21 cellular contexts compared by ENCODE assay signal in genomic region chr4:2428496-2429213, GRCh38. TPM values are rescaled to one million over a fixed set of nuclear protein-coding genes. Genes with fewer than 3 reads are reported as not detected.
A peak's percentile ranks its signal among the peaks of the same experiment; 100 is the strongest.
DNase-seq lines count a peak whose midpoint lies in the region; ATAC-seq, FAIRE-seq and TF ChIP-seq lines count a peak whose summit lies in the region.
"Had no signal": no experiment of that assay in that cellular context is flagged by ENCODE, and none has a peak within 500 bp of the region (broad histone marks: within the 10 kb centered on the region; RNA-seq: fewer than 3 reads in every experiment).

No MANE protein-coding gene starts in this region.

- H3K23me2 ChIP-seq in H1 (ENCODE audit: low read depth, low read length), result no peaks in the 10 kb centered on the region

- no peak overlapping the region for H3K23ac ChIP-seq in H1 (ENCODE audit: insufficient read length)

- H3K4me1 Mint-ChIP-seq in CD4-positive, CD25-positive, alpha-beta regulatory T cell, result peaks cover 0 to 2% (median under 1%) of the 10 kb centered on the region in 4 donors
- H3K4me1 Mint-ChIP-seq in nephron progenitor cell, result peaks cover 13% of the 10 kb centered on the region
- no peaks in the 10 kb centered on the region for H3K4me1 Mint-ChIP-seq in activated naive CD8-positive, alpha-beta T cell treated with anti-CD3 and anti-CD28 coated beads for 36 hours
- H3K4me1 Mint-ChIP-seq: CD8-positive, alpha-beta memory T cell had no signal

- FAIRE-seq in H1 (lab: Jason Lieb, UNC), result no peak
- FAIRE-seq: K562 had no signal

- DNase-seq in CD4-positive, CD25-positive, alpha-beta regulatory T cell, result no peak
- DNase-seq in H1 (ENCODE audit: low read depth in 1 of 2, low spot score in 2 of 2) (no peak), nephron progenitor cell (no peak), transverse colon (no peak), SKM-1 (lab: John Stamatoyannopoulos, UW; ENCODE audit: unreplicated experiment) (no peak)
- DNase-seq in activated naive CD8-positive, alpha-beta T cell treated with anti-CD3 and anti-CD28 coated beads for 36 hours, result no peak
- DNase-seq: ACHN; CD8-positive, alpha-beta memory T cell; DMS79 treated with DMSO at 0.1 percent for 48 hours; HCEC 1CT; MV-4-11; NCI-H1417; NCI-H187 treated with DMSO at 0.1 percent for 48 hours; NCI-H526 treated with DMSO at 0.1 percent for 48 hours; NK-92 treated with Interleukin-12 subunit alpha and Interleukin-12 subunit beta, amount 100 ng/mL, for 24 hours; OCI-M1 had no signal

- H2BK15ac ChIP-seq in H1 (ENCODE audit: low read length), result no peak overlapping the region

- no peak overlapping the region for H2BK5ac ChIP-seq in H1 (ENCODE audit: low read depth, low read length)

- H3K9me3 Mint-ChIP-seq in CD4-positive, CD25-positive, alpha-beta regulatory T cell, result no peaks in the 10 kb centered on the region
- H3K9me3 Mint-ChIP-seq in nephron progenitor cell, result peaks cover 3% of the 10 kb centered on the region
- H3K9me3 Mint-ChIP-seq in activated naive CD8-positive, alpha-beta T cell treated with anti-CD3 and anti-CD28 coated beads for 36 hours, result no peaks in the 10 kb centered on the region
- H3K9me3 Mint-ChIP-seq: CD8-positive, alpha-beta memory T cell had no signal

- no peak overlapping the region for H3K56ac ChIP-seq in H1 (replicated peaks; ENCODE audit: insufficient read length, low read depth, low read length)

- no peaks in the 10 kb centered on the region for H3K9me3 ChIP-seq in BLaER1
- no peaks in the 10 kb centered on the region for H3K9me3 ChIP-seq in CD4-positive, CD25-positive, alpha-beta regulatory T cell (ENCODE audit: control insufficient read depth in 2 of 2, low read length in 2 of 2)
- H3K9me3 ChIP-seq in H1 (ENCODE audit: insufficient read depth in 2 of 2, low read depth in 1 of 2, low read length in 1 of 2), result no peaks in the 10 kb centered on the region
- no peaks in the 10 kb centered on the region for H3K9me3 ChIP-seq in transverse colon
- H3K9me3 ChIP-seq: SJSA1 had no signal

- POLR2A ChIA-PET in H1 (lab: Charles Lee; ENCODE audit: partially characterized antibody), result interaction anchor here (1.7 kb wide), 1 partner anchor 13 kb away, joined by 5 read pairs; no protein-coding TSS in a partner anchor

- no peak for ATAC-seq in CD4-positive, CD25-positive, alpha-beta regulatory T cell (ENCODE audit: low read depth in 2 of 2)
- ATAC-seq in HG02885 (IDR thresholded peaks at IDR 0.05; ENCODE audit: poor library complexity, unreplicated experiment), result no peak
- ATAC-seq: K562 had no signal

- no peaks in the 10 kb centered on the region for H3K79me2 ChIP-seq in H1 (ENCODE audit: control insufficient read depth in 1 of 2, insufficient read depth in 2 of 2, low read length in 2 of 2)

- TF ChIP-seq EP300 in H1 (IDR thresholded peaks at IDR 0.05; ENCODE audit: borderline replicate concordance in 1 of 2, low read depth in 2 of 2, low read length in 2 of 2), result no peak
- no peak for TF ChIP-seq EP300 in transverse colon (IDR thresholded peaks at IDR 0.05; ENCODE audit: low read depth)

- H3K27me3 Mint-ChIP-seq in CD4-positive, CD25-positive, alpha-beta regulatory T cell, result peaks cover 21% of the 10 kb centered on the region
- peaks cover 6% of the 10 kb centered on the region for H3K27me3 Mint-ChIP-seq in nephron progenitor cell (ENCODE audit: low read depth, poor library complexity)
- no peaks in the 10 kb centered on the region for H3K27me3 Mint-ChIP-seq in activated naive CD8-positive, alpha-beta T cell treated with anti-CD3 and anti-CD28 coated beads for 36 hours

- peak overlapping the region; percentile 25; the same call in 1 of the 2 replicates for H4K8ac ChIP-seq in H1 (ENCODE audit: extremely low read depth, insufficient read depth, low read length)

- no peaks in the 10 kb centered on the region for H3K36me3 Mint-ChIP-seq in CD4-positive, CD25-positive, alpha-beta regulatory T cell
- no peaks in the 10 kb centered on the region for H3K36me3 Mint-ChIP-seq in nephron progenitor cell (ENCODE audit: low read depth)
- no peaks in the 10 kb centered on the region for H3K36me3 Mint-ChIP-seq in activated naive CD8-positive, alpha-beta T cell treated with anti-CD3 and anti-CD28 coated beads for 36 hours

- H3K27ac ChIP-seq in BLaER1 (no peak overlapping the region), H1 (ENCODE audit: low read depth, low read length) (no peak overlapping the region), transverse colon (no peak overlapping the region)
- no peak overlapping the region for H3K27ac ChIP-seq in CD4-positive, CD25-positive, alpha-beta regulatory T cell (ENCODE audit: insufficient read depth, low read length, poor library complexity, severe bottlenecking)
- H3K27ac ChIP-seq: SJSA1 had no signal

- CTCF ChIA-PET in H1 (lab: Charles Lee; ENCODE audit: partially characterized antibody), result interaction anchor here (0.7 to 4.0 kb wide), 8 partner anchors 8 to 212 kb away, joined by 3 to 40 read pairs (median 6); no protein-coding TSS in a partner anchor

- peak overlapping the region; percentile 78 for H3K4me2 ChIP-seq in BLaER1
- no peak overlapping the region for H3K4me2 ChIP-seq in H1 (ENCODE audit: insufficient read depth in 1 of 2, low read depth in 2 of 2, low read length in 2 of 2)

- peak overlapping the region in 1 of 4 donors; percentile 74 for H3K4me3 Mint-ChIP-seq in CD4-positive, CD25-positive, alpha-beta regulatory T cell
- H3K4me3 Mint-ChIP-seq in nephron progenitor cell, result no peak overlapping the region
- H3K4me3 Mint-ChIP-seq in activated naive CD8-positive, alpha-beta T cell treated with anti-CD3 and anti-CD28 coated beads for 36 hours, result no peak overlapping the region
- H3K4me3 Mint-ChIP-seq: CD8-positive, alpha-beta memory T cell had no signal

- WGBS in H1 (ENCODE audit: extremely low coverage in 1 of 2, insufficient coverage in 1 of 2, insufficient read length in 1 of 2, insufficient replicate concordance in 2 of 2, low coverage in 1 of 2, low lambda C conversion rate in 2 of 2, missing lambda C conversion rate in 1 of 2), 2 experiments, result 82% methylated on average over 25 of the region's 25 CpGs; no CpG with 5 or more reads in 1 of the 2 experiments
- WGBS in transverse colon (ENCODE audit: low coverage in 1 of 2), 2 donors, result 82% methylated on average over 2 to 25 of the region's 25 CpGs

- peak overlapping the region in 2 of 3 donors; percentile 7 to 65 for H3K27ac Mint-ChIP-seq in CD4-positive, CD25-positive, alpha-beta regulatory T cell
- peak overlapping the region; percentile 62 for H3K27ac Mint-ChIP-seq in nephron progenitor cell
- no peak overlapping the region for H3K27ac Mint-ChIP-seq in activated naive CD8-positive, alpha-beta T cell treated with anti-CD3 and anti-CD28 coated beads for 36 hours

- H3K79me1 ChIP-seq in H1 (ENCODE audit: low read depth, low read length), result no peaks in the 10 kb centered on the region

- H3K14ac ChIP-seq in H1 (ENCODE audit: insufficient read length), result no peak overlapping the region

- no peak overlapping the region for H2AK5ac ChIP-seq in H1 (ENCODE audit: low read depth, low read length)

- no peak overlapping the region for H2BK12ac ChIP-seq in H1 (ENCODE audit: low read depth, low read length)

- no peaks in the 10 kb centered on the region for H3K36me3 ChIP-seq in BLaER1
- H3K36me3 ChIP-seq in CD4-positive, CD25-positive, alpha-beta regulatory T cell (ENCODE audit: control insufficient read depth, insufficient read depth, low read length), result no peaks in the 10 kb centered on the region
- no peaks in the 10 kb centered on the region for H3K36me3 ChIP-seq in H1 (ENCODE audit: control insufficient read depth in 2 of 4, insufficient read depth in 4 of 4, low read length in 3 of 4)
- no peaks in the 10 kb centered on the region for H3K36me3 ChIP-seq in transverse colon
- H3K36me3 ChIP-seq: SJSA1 had no signal

- TF ChIP-seq CTCF in H1 (IDR thresholded peaks at IDR 0.05; ENCODE audit: control extremely low read depth in 1 of 3, insufficient read depth in 1 of 3, low read depth in 1 of 3, low read length in 3 of 3) (no peak), nephron progenitor cell (IDR thresholded peaks at IDR 0.05) (no peak), transverse colon (IDR thresholded peaks at IDR 0.05) (no peak)

- no peak overlapping the region for H2BK20ac ChIP-seq in H1 (ENCODE audit: low read length)

- intact Hi-C loops in transverse colon (cut with DNase I; ENCODE audit: low total_unique reads), result no loop called here

- TF ChIP-seq POLR2A in H1 (IDR thresholded peaks at IDR 0.05; ENCODE audit: control extremely low read depth in 1 of 2, low read depth in 2 of 2, low read length in 2 of 2) (no peak), transverse colon (IDR thresholded peaks at IDR 0.05) (no peak)

- in situ Hi-C loops in transverse colon (cut with MboI; ENCODE audit: low pct_ligation_motif_present in 1 of 4, low pct_unique_long_range_greater_than_20kb in 1 of 4, low sequenced_read_pairs in 3 of 4), result loop anchor here in 1 of 4 donors (25.0 kb wide), 1 partner anchor 216 kb away; no protein-coding TSS in a partner anchor

- H3K27me3 ChIP-seq in BLaER1 (no peaks in the 10 kb centered on the region), H1 (replicated peaks in 1 of 4; ENCODE audit: control insufficient read depth in 3 of 4, extremely low read depth in 1 of 4, insufficient read depth in 3 of 4, low read length in 3 of 4) (no peaks in the 10 kb centered on the region), transverse colon (peaks cover 4% of the 10 kb centered on the region)
- H3K27me3 ChIP-seq in CD4-positive, CD25-positive, alpha-beta regulatory T cell (ENCODE audit: control insufficient read depth, insufficient read depth, low read length), result no peaks in the 10 kb centered on the region
- H3K27me3 ChIP-seq: SJSA1 had no signal

- H4K20me1 ChIP-seq in BLaER1 (0 out of 2 replicates have a peak, but pooled peaks cover 10% of the 10 kb centered on the region), H1 (replicated peaks in 1 of 2; ENCODE audit: control insufficient read depth in 1 of 2, insufficient read depth in 2 of 2, low read length in 2 of 2) (no peaks in the 10 kb centered on the region)

- H4K5ac ChIP-seq in H1 (ENCODE audit: insufficient read length, low read depth, low read length), result no peak overlapping the region

- TF ChIP-seq RAD21 in H1 (IDR thresholded peaks at IDR 0.05 in 1 of 2, conservative IDR thresholded peaks at IDR 0.05 in 1 of 2; ENCODE audit: low read depth in 2 of 2, low read length in 2 of 2), result no peak

- peaks cover 22% of the 10 kb centered on the region for H3K4me1 ChIP-seq in BLaER1
- no peaks in the 10 kb centered on the region for H3K4me1 ChIP-seq in CD4-positive, CD25-positive, alpha-beta regulatory T cell (ENCODE audit: control insufficient read depth, insufficient read depth, low read length, poor library complexity, severe bottlenecking)
- H3K4me1 ChIP-seq in H1 (replicated peaks in 1 of 4; ENCODE audit: control insufficient read depth in 3 of 4, insufficient read depth in 4 of 4, low read length in 3 of 4), result peaks cover 0 to 7% (median under 1%) of the 10 kb centered on the region in 4 experiments; a peak in 5 of 7 replicates
- no peaks in the 10 kb centered on the region for H3K4me1 ChIP-seq in transverse colon
- H3K4me1 ChIP-seq: SJSA1 had no signal

- H3K4ac ChIP-seq in H1 (replicated peaks; ENCODE audit: insufficient read length, low read depth, low read length), result no peak overlapping the region

- H2AFZ ChIP-seq in H1 (ENCODE audit: low read length), result no peak overlapping the region

- peak overlapping the region; percentile 81 for H4K91ac ChIP-seq in H1 (replicated peaks; ENCODE audit: insufficient read length, low read length)

- no peak overlapping the region for H2BK120ac ChIP-seq in H1 (replicated peaks; ENCODE audit: low read depth, low read length)

- H3K18ac ChIP-seq in H1 (ENCODE audit: extremely low read depth, low read length), result no peak overlapping the region

- H3K4me3 ChIP-seq in BLaER1, result no peak overlapping the region
- no peak overlapping the region for H3K4me3 ChIP-seq in CD4-positive, CD25-positive, alpha-beta regulatory T cell (ENCODE audit: low read depth, low read length)
- H3K4me3 ChIP-seq in H1 (ENCODE audit: extremely low read depth in 1 of 4, insufficient read depth in 2 of 4, low read depth in 3 of 4, low read length in 4 of 4), result no peak overlapping the region
- no peak overlapping the region for H3K4me3 ChIP-seq in transverse colon
- H3K4me3 ChIP-seq: K562, SJSA1 had no signal

- H3K9ac ChIP-seq in BLaER1 (no peak overlapping the region), H1 (replicated peaks in 1 of 4; ENCODE audit: extremely low read depth in 1 of 4, low read depth in 3 of 4, low read length in 3 of 4) (no peak overlapping the region)

RNA-seq across cellular contexts. Expression of gene CFAP99, which starts 9.9 kb away (rescaled TPM):
- 0.20 TPM for total RNA-seq in CD4-positive, CD25-positive, alpha-beta regulatory T cell
- polyA plus RNA-seq in CD4-positive, CD25-positive, alpha-beta regulatory T cell, result not detected
- not detected in 2 replicates for total RNA-seq in H1 (2021; fragmentation: NEBNext Ultra II Directional; extraction: Animal tissue kit (Norgen Biotek cat#: 25700))
- 0.09 TPM in 1 of 2 replicates, not detected in the other for polyA plus RNA-seq in H1 (2011; rRNA removed)
- 0.36 TPM for polyA plus RNA-seq in H1 (2011; cell fraction: cytosol; rRNA removed)
- 0.90 TPM for polyA plus RNA-seq in H1 (2011; cell fraction: nucleus; rRNA removed)
- polyA plus RNA-seq in H1 (2012, experiment 1 of 2), result 0.25 TPM in 1 of 4 replicates, not detected in the others
- not detected for polyA plus RNA-seq in H1 (2012, experiment 2 of 2)
- 0.12 TPM for polyA plus RNA-seq in H1 (2013, experiment 1 of 2)
- 0.13 TPM for polyA plus RNA-seq in H1 (2013, experiment 2 of 2)
- polyA minus RNA-seq in H1 (2011; rRNA and poly(A)+ RNA removed), result not detected in 2 replicates
- polyA minus RNA-seq in H1 (2011; cell fraction: cytosol; rRNA and poly(A)+ RNA removed), result not detected
- polyA minus RNA-seq in H1 (2011; cell fraction: nucleus; rRNA and poly(A)+ RNA removed), result not detected
- under 1 TPM in 3 of 4 donors, not detected in 1; 0.32 to 0.82 (median 0.60) TPM for total RNA-seq in transverse colon
- not detected for total RNA-seq in activated naive CD8-positive, alpha-beta T cell treated with anti-CD3 and anti-CD28 coated beads for 36 hours
- total RNA-seq: G401, SJSA1 had no signal
- polyA plus RNA-seq: CD8-positive, alpha-beta memory T cell had no signal

RNA-seq across cellular contexts. Expression of gene ZFYVE28, which starts 10.2 kb away (rescaled TPM):
- total RNA-seq in CD4-positive, CD25-positive, alpha-beta regulatory T cell, result 86.4 TPM
- polyA plus RNA-seq in CD4-positive, CD25-positive, alpha-beta regulatory T cell, result 10 to 100 TPM in 2 of 4 donors, 1 to 10 TPM in 2; 8.5 to 26.0 (median 13.4) TPM
- 3.9 and 4.9 TPM in 2 replicates for total RNA-seq in H1 (2021; fragmentation: NEBNext Ultra II Directional; extraction: Animal tissue kit (Norgen Biotek cat#: 25700))
- 1.7 and 3.1 TPM in 2 replicates for polyA plus RNA-seq in H1 (2011; rRNA removed)
- polyA plus RNA-seq in H1 (2011; cell fraction: cytosol; rRNA removed), result 2.3 TPM
- 9.8 TPM for polyA plus RNA-seq in H1 (2011; cell fraction: nucleus; rRNA removed)
- 1.5 to 2.1 TPM (median 1.9 TPM) in 4 replicates for polyA plus RNA-seq in H1 (2012, experiment 1 of 2)
- polyA plus RNA-seq in H1 (2012, experiment 2 of 2), result 2.0 TPM
- 3.7 TPM for polyA plus RNA-seq in H1 (2013, experiment 1 of 2)
- 3.2 TPM for polyA plus RNA-seq in H1 (2013, experiment 2 of 2)
- polyA minus RNA-seq in H1 (2011; rRNA and poly(A)+ RNA removed), result 1.7 and 2.4 TPM in 2 replicates
- 2.5 TPM for polyA minus RNA-seq in H1 (2011; cell fraction: cytosol; rRNA and poly(A)+ RNA removed)
- 5.8 TPM for polyA minus RNA-seq in H1 (2011; cell fraction: nucleus; rRNA and poly(A)+ RNA removed)
- 100 to 1,000 TPM in 1 of 4 donors, 10 to 100 TPM in 3; 44.8 to 110 (median 69.6) TPM for total RNA-seq in transverse colon
- total RNA-seq in activated naive CD8-positive, alpha-beta T cell treated with anti-CD3 and anti-CD28 coated beads for 36 hours, result 1 to 10 TPM; 3.8 to 4.6 TPM

RNA-seq across cellular contexts. Expression of gene RNF4, which starts 40.3 kb away (rescaled TPM):
- 111 TPM for total RNA-seq in CD4-positive, CD25-positive, alpha-beta regulatory T cell
- 10 to 100 TPM; 72.0 to 94.4 (median 83.0) TPM for polyA plus RNA-seq in CD4-positive, CD25-positive, alpha-beta regulatory T cell
- total RNA-seq in H1 (2021; fragmentation: NEBNext Ultra II Directional; extraction: Animal tissue kit (Norgen Biotek cat#: 25700)), result 75.0 and 78.9 TPM in 2 replicates
- polyA plus RNA-seq in H1 (2011; rRNA removed), result 68.2 and 70.5 TPM in 2 replicates
- 87.3 TPM for polyA plus RNA-seq in H1 (2011; cell fraction: cytosol; rRNA removed)
- polyA plus RNA-seq in H1 (2011; cell fraction: nucleus; rRNA removed), result 69.7 TPM
- 60.0 to 63.7 TPM (median 62.1 TPM) in 4 replicates for polyA plus RNA-seq in H1 (2012, experiment 1 of 2)
- polyA plus RNA-seq in H1 (2012, experiment 2 of 2), result 36.0 TPM
- 49.9 TPM for polyA plus RNA-seq in H1 (2013, experiment 1 of 2)
- 51.6 TPM for polyA plus RNA-seq in H1 (2013, experiment 2 of 2)
- polyA minus RNA-seq in H1 (2011; rRNA and poly(A)+ RNA removed), result 98.4 and 122 TPM in 2 replicates
- 68.6 TPM for polyA minus RNA-seq in H1 (2011; cell fraction: cytosol; rRNA and poly(A)+ RNA removed)
- 76.8 TPM for polyA minus RNA-seq in H1 (2011; cell fraction: nucleus; rRNA and poly(A)+ RNA removed)
- 10 to 100 TPM; 20.9 to 50.5 (median 35.8) TPM for total RNA-seq in transverse colon
- total RNA-seq in activated naive CD8-positive, alpha-beta T cell treated with anti-CD3 and anti-CD28 coated beads for 36 hours, result 10 to 100 TPM; 93.3 to 94.5 TPM
